ENCODE assay signal across 1 cellular context in the genomic region with DNA sequence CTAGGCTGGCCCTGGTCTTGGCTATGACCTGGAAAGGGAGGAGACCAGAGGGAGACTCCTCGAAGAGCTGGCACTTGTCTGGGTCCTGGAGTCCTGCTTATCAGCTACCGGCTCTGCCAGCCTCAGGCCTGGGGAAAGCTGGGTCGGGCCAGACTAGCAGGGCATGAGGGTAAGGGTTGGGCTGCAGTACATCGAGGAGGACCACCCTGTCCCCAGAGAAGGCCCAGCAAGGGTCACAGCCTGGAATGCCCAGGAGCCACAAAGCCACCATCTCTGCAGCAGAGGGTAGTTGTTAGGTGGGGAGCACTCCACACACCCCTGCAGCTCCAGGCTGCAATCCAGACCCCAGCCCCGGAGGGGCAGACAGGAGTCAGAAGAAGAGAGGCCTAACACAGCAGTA.
TF ChIP-seq lines count a peak whose summit lies in the region.

No MANE protein-coding gene starts in this region.

TF ChIP-seq in HepG2, 621 proteins besides CTCF, POLR2A, EP300 and RAD21:
- TF ChIP-seq ZFP36 (IDR thresholded peaks at IDR 0.05; ENCODE audit: borderline replicate concordance, low read depth, low read length, partially characterized antibody) (no peak), SYNCRIP (IDR thresholded peaks at IDR 0.05; ENCODE audit: insufficient read depth, low read depth, low read length) (no peak), SOX5 (CRISPR knock-in tag; IDR thresholded peaks at IDR 0.05; ENCODE audit: borderline replicate concordance) (no peak), ZNF367 (CRISPR knock-in tag; IDR thresholded peaks at IDR 0.05; ENCODE audit: borderline replicate concordance) (no peak), SOX6 (IDR thresholded peaks at IDR 0.05) (no peak), SOX6 (CRISPR knock-in tag; IDR thresholded peaks at IDR 0.05) (no peak), HBP1 (CRISPR knock-in tag; IDR thresholded peaks at IDR 0.05; ENCODE audit: low read depth) (no peak)
TF ChIP-seq in HepG2: peak in this region for 0.
